9 cellular contexts compared by ENCODE assay signal in the genomic region with DNA sequence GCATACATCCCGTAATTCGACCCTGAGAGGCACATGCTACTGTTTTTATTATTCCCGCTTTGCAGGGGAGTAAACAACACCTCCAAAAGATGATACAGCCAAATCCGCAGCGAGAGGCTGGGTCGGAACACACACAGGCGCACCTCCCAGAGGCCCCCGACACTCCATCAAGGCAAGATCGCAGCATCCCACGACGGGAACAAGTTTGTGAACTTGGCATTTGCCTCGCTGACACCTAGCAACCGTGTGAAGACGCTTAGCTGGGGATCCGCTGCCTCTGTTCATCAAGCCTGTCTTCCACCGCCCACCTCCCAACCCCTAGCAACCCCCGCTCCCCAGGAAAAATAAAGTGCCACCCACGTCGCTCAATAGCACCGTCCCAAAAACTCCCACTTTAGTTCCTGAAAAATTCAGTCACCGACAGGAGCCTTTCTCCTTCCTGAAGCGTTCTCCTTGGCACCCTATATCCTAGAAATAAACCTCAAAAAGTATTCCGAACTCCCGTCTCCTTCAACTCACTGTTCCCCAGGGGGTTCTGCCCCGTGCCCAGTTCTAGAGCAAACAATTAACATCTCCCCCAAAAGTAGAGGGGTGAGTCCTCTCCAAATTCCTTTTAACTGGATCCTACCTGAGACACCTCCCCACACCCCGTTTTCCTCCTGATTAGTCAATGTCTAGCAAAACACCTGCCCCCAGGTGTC. TPM values are rescaled to one million over a fixed set of nuclear protein-coding genes. Genes with fewer than 3 reads are reported as not detected.
DNase-seq lines count a peak whose midpoint lies in the region; ATAC-seq, FAIRE-seq and TF ChIP-seq lines count a peak whose summit lies in the region.
"Had no signal": no experiment of that assay in that cellular context is flagged by ENCODE, and none has a peak within 500 bp of the region (broad histone marks: within the 10 kb centered on the region; RNA-seq: fewer than 3 reads in every experiment).

No MANE protein-coding gene starts in this region.

- peaks cover 3% of the 10 kb centered on the region for H3K9me3 Mint-ChIP-seq in glutamatergic neuron (ENCODE audit: unreplicated experiment)
- H3K9me3 Mint-ChIP-seq: activated CD4-positive, alpha-beta memory T cell treated with anti-CD3 and anti-CD28 coated beads, Interleukin-2, amount 10 ng/mL, durations not matched to agents 7 days and 5 days had no signal

- no peak overlapping the region for H3K4me3 ChIP-seq in HepG2 (replicated peaks in 1 of 3; ENCODE audit: insufficient read depth in 1 of 3, low read depth in 2 of 3, low read length in 3 of 3)
- H3K4me3 ChIP-seq in right lobe of liver: no peak overlapping the region

- intact Hi-C loops in HepG2 (cut with micrococcal nuclease; ENCODE audit: unreplicated experiment) (loop anchor here (5.0 kb wide), 1 partner anchor 606 kb away; no protein-coding TSS in a partner anchor), right lobe of liver (cut with DNase I) (no loop called here)

- H3K4me1 Mint-ChIP-seq in glutamatergic neuron (ENCODE audit: low read depth, unreplicated experiment): no peaks in the 10 kb centered on the region

- H3K36me3 ChIP-seq in HepG2 (replicated peaks in 1 of 2; ENCODE audit: control insufficient read depth in 1 of 2, insufficient read depth in 2 of 2, low read length in 2 of 2) (no peaks in the 10 kb centered on the region), right lobe of liver (no peaks in the 10 kb centered on the region)

- H3K27me3 ChIP-seq in HepG2 (ENCODE audit: control insufficient read depth in 1 of 2, insufficient read depth in 2 of 2, low read length in 2 of 2) (no peaks in the 10 kb centered on the region; a peak in 1 of 5 replicates), right lobe of liver (no peaks in the 10 kb centered on the region)

- no peak for FAIRE-seq in HepG2 (lab: Jason Lieb, UNC)

- no peak for TF ChIP-seq RAD21 in HepG2 (CRISPR knock-in tag; IDR thresholded peaks at IDR 0.05)

- CTCF ChIA-PET in HepG2 (lab: Yijun Ruan, JAX; ENCODE audit: low intra/inter-chr PET ratio, low total read pairs): no interaction called here

- no peaks in the 10 kb centered on the region for H3K36me3 Mint-ChIP-seq in glutamatergic neuron (ENCODE audit: unreplicated experiment)

- ATAC-seq in HepG2: no peak
- no peak for ATAC-seq in right lobe of liver

- H3K79me2 ChIP-seq in HepG2 (ENCODE audit: insufficient read depth, low read length): no peaks in the 10 kb centered on the region

- TF ChIP-seq CTCF in HepG2 (CRISPR knock-in tag; IDR thresholded peaks at IDR 0.05): no peak
- no peak for TF ChIP-seq CTCF in right lobe of liver (IDR thresholded peaks at IDR 0.05)
- no peak for TF ChIP-seq CTCF in glutamatergic neuron (IDR thresholded peaks at IDR 0.05; ENCODE audit: partially characterized antibody, unreplicated experiment)

- H2AFZ ChIP-seq in HepG2 (ENCODE audit: low read length): no peak overlapping the region

- no peak overlapping the region for H3K27ac Mint-ChIP-seq in glutamatergic neuron (ENCODE audit: unreplicated experiment)
- H3K27ac Mint-ChIP-seq: activated CD4-positive, alpha-beta memory T cell treated with anti-CD3 and anti-CD28 coated beads, Interleukin-2, amount 10 ng/mL, durations not matched to agents 7 days and 5 days had no signal

- BruUV-seq in HepG2 (replicated peaks; lab: Mats Ljungman, UMichigan): TSS peak; percentile 59

- H3K4me1 ChIP-seq in HepG2 (ENCODE audit: insufficient read depth, low read length): peaks cover 36% of the 10 kb centered on the region
- H3K4me1 ChIP-seq in right lobe of liver: peaks cover 0 to 3% (median 0%) of the 10 kb centered on the region in 4 donors

- peak overlapping the region; percentile 41 for H3K4me3 Mint-ChIP-seq in glutamatergic neuron (ENCODE audit: unreplicated experiment)
- H3K4me3 Mint-ChIP-seq: activated CD4-positive, alpha-beta memory T cell treated with anti-CD3 and anti-CD28 coated beads, Interleukin-2, amount 10 ng/mL, durations not matched to agents 7 days and 5 days had no signal

- H3K27me3 Mint-ChIP-seq in glutamatergic neuron (ENCODE audit: unreplicated experiment): peaks cover 3% of the 10 kb centered on the region

- H4K20me1 ChIP-seq in HepG2 (ENCODE audit: insufficient read depth, low read length): no peaks in the 10 kb centered on the region

- POLR2A ChIA-PET in HepG2 (lab: Yijun Ruan, JAX): interaction anchor here (3.6 kb wide), 1 partner anchor 15 kb away, joined by 28 read pairs; no protein-coding TSS in a partner anchor

- TF ChIP-seq EP300 in HepG2 (IDR thresholded peaks at IDR 0.05; ENCODE audit: low read depth in 2 of 2, low read length in 2 of 2): no peak
- no peak for TF ChIP-seq EP300 in HepG2 (CRISPR knock-in tag; IDR thresholded peaks at IDR 0.05; ENCODE audit: borderline replicate concordance)

- H3K4me2 ChIP-seq in HepG2 (ENCODE audit: low read depth, low read length): no peak overlapping the region

- in situ Hi-C loops in HepG2 (cut with HindIII; ENCODE audit: extremely low pct_ligation_motif_present, low pct_unique_long_range_greater_than_20kb): no loop called here

- WGBS in HepG2 (ENCODE audit: low lambda C conversion rate): 87% methylated on average over 25 of the region's 26 CpGs
- 61% methylated on average over 14 of the region's 26 CpGs for WGBS in right lobe of liver (ENCODE audit: insufficient coverage, low coverage, low lambda C conversion rate, missing lambda C conversion rate)

- no peaks in the 10 kb centered on the region for H3K9me3 ChIP-seq in HepG2 (ENCODE audit: low read length)
- no peaks in the 10 kb centered on the region for H3K9me3 ChIP-seq in right lobe of liver

- no peak overlapping the region for H3K9ac ChIP-seq in HepG2 (ENCODE audit: insufficient read depth, low read depth, low read length)

- H3K27ac ChIP-seq in HepG2 (ENCODE audit: extremely low read length, insufficient read depth, low read length) (no peak overlapping the region), right lobe of liver (no peak overlapping the region), temporal lobe (ENCODE audit: low read depth, low read length) (peak overlapping the region; percentile 52)

- DNase-seq in HepG2 (ENCODE audit: low spot score): no peak
- no peak for DNase-seq in right lobe of liver
- no peak for DNase-seq in glutamatergic neuron
- DNase-seq in NCI-H345 treated with DMSO at 0.1 percent for 48 hours (lab: John Stamatoyannopoulos, UW; ENCODE audit: unreplicated experiment): no peak
- DNase-seq in iPS-NIHi7 (ENCODE audit: extremely low spot score): no peak
- DNase-seq: activated CD4-positive, alpha-beta memory T cell treated with anti-CD3 and anti-CD28 coated beads, Interleukin-2, amount 10 ng/mL, durations not matched to agents 7 days and 5 days; NCI-H524 treated with DMSO at 0.1 percent for 48 hours had no signal

- TF ChIP-seq POLR2A in HepG2 (IDR thresholded peaks at IDR 0.05; ENCODE audit: insufficient read depth in 1 of 2, low read depth in 2 of 2, low read length in 2 of 2) (no peak), right lobe of liver (IDR thresholded peaks at IDR 0.05) (no peak)

RNA-seq across cellular contexts. Expression of a gene that starts 1.7 kb away (rescaled TPM):
- total RNA-seq in HepG2 (2016; rRNA removed; fragmentation: Illumina TruSeq; extraction: Trizol) (1.4 and 1.7 TPM in 2 replicates), right lobe of liver (1 to 10 TPM; 1.3 to 3.7 (median 2.3) TPM), glutamatergic neuron (ENCODE audit: unreplicated experiment) (8.0 TPM), temporal lobe (7.4 TPM)
- total RNA-seq in HepG2 (2016; cell fraction: cytosol; rRNA removed; fragmentation: Illumina TruSeq; extraction: Trizol; ENCODE audit: low read depth): 1.3 and 2.3 TPM in 2 replicates
- 1.3 and 1.7 TPM in 2 replicates for total RNA-seq in HepG2 (2016; cell fraction: insoluble cytoplasmic fraction; rRNA removed; fragmentation: Illumina TruSeq; extraction: Trizol)
- 2.6 and 3.1 TPM in 2 replicates for total RNA-seq in HepG2 (2016; cell fraction: membrane; rRNA removed; fragmentation: Illumina TruSeq; extraction: Trizol)
- total RNA-seq in HepG2 (2016; cell fraction: nucleus; rRNA removed; fragmentation: Illumina TruSeq; extraction: Trizol): 1.5 TPM in 2 replicates
- 3.3 and 3.9 TPM in 2 replicates for polyA plus RNA-seq in HepG2 (2011; rRNA removed)
- polyA plus RNA-seq in HepG2 (2011; cell fraction: cytosol; rRNA removed): 3.1 and 3.7 TPM in 2 replicates
- 6.7 and 7.8 TPM in 2 replicates for polyA plus RNA-seq in HepG2 (2011; cell fraction: nucleus; rRNA removed)
- 2.6 and 4.5 TPM in 2 replicates for polyA plus RNA-seq in HepG2 (2012)
- polyA plus RNA-seq in HepG2 (2016; cell fraction: cytosol; fragmentation: Illumina TruSeq; extraction: Trizol; ENCODE audit: low read depth): 7.6 and 10.4 TPM in 2 replicates
- 3.9 and 5.5 TPM in 2 replicates for polyA plus RNA-seq in HepG2 (2016; cell fraction: insoluble cytoplasmic fraction; fragmentation: Illumina TruSeq; extraction: Trizol; ENCODE audit: low read depth)
- 6.5 and 9.8 TPM in 2 replicates for polyA plus RNA-seq in HepG2 (2016; cell fraction: membrane; fragmentation: Illumina TruSeq; extraction: Trizol; ENCODE audit: low read depth)
- polyA plus RNA-seq in HepG2 (2016; cell fraction: nucleus; fragmentation: Illumina TruSeq; extraction: Trizol; ENCODE audit: insufficient read depth, low read depth): 7.6 and 8.6 TPM in 2 replicates
- 1.2 TPM in 1 of 2 replicates, not detected in the other for polyA minus RNA-seq in HepG2 (2011; rRNA and poly(A)+ RNA removed; ENCODE audit: low replicate concordance)
- 1.2 and 1.7 TPM in 2 replicates for polyA minus RNA-seq in HepG2 (2011; cell fraction: cytosol; rRNA and poly(A)+ RNA removed)
- 1.1 and 1.2 TPM in 2 replicates for polyA minus RNA-seq in HepG2 (2011; cell fraction: nucleus; rRNA and poly(A)+ RNA removed)
- total RNA-seq: M059J had no signal

RNA-seq across cellular contexts. Expression of a gene that starts 20.4 kb away (rescaled TPM):
- total RNA-seq in HepG2 (2016; rRNA removed; fragmentation: Illumina TruSeq; extraction: Trizol): 0.97 and 1.2 TPM in 2 replicates
- 0.61 and 0.62 TPM in 2 replicates for total RNA-seq in HepG2 (2016; cell fraction: cytosol; rRNA removed; fragmentation: Illumina TruSeq; extraction: Trizol; ENCODE audit: low read depth)
- total RNA-seq in HepG2 (2016; cell fraction: insoluble cytoplasmic fraction; rRNA removed; fragmentation: Illumina TruSeq; extraction: Trizol): 1.0 and 1.1 TPM in 2 replicates
- total RNA-seq in HepG2 (2016; cell fraction: membrane; rRNA removed; fragmentation: Illumina TruSeq; extraction: Trizol): 1.3 and 1.6 TPM in 2 replicates
- total RNA-seq in HepG2 (2016; cell fraction: nucleus; rRNA removed; fragmentation: Illumina TruSeq; extraction: Trizol): 0.56 and 0.94 TPM in 2 replicates
- polyA plus RNA-seq in HepG2 (2011; rRNA removed): 1.8 and 2.9 TPM in 2 replicates
- polyA plus RNA-seq in HepG2 (2011; cell fraction: cytosol; rRNA removed): 1.7 and 2.2 TPM in 2 replicates
- polyA plus RNA-seq in HepG2 (2011; cell fraction: nucleus; rRNA removed): 2.6 and 3.2 TPM in 2 replicates
- 1.3 and 1.7 TPM in 2 replicates for polyA plus RNA-seq in HepG2 (2012)
- polyA plus RNA-seq in HepG2 (2016; cell fraction: cytosol; fragmentation: Illumina TruSeq; extraction: Trizol; ENCODE audit: low read depth): 0.97 and 1.5 TPM in 2 replicates
- polyA plus RNA-seq in HepG2 (2016; cell fraction: insoluble cytoplasmic fraction; fragmentation: Illumina TruSeq; extraction: Trizol; ENCODE audit: low read depth): 1.7 and 2.5 TPM in 2 replicates
- 1.8 and 1.9 TPM in 2 replicates for polyA plus RNA-seq in HepG2 (2016; cell fraction: membrane; fragmentation: Illumina TruSeq; extraction: Trizol; ENCODE audit: low read depth)
- 1.9 and 2.0 TPM in 2 replicates for polyA plus RNA-seq in HepG2 (2016; cell fraction: nucleus; fragmentation: Illumina TruSeq; extraction: Trizol; ENCODE audit: insufficient read depth, low read depth)
- polyA minus RNA-seq in HepG2 (2011; rRNA and poly(A)+ RNA removed; ENCODE audit: low replicate concordance): 0.35 and 2.3 TPM in 2 replicates
- 1.7 and 1.8 TPM in 2 replicates for polyA minus RNA-seq in HepG2 (2011; cell fraction: cytosol; rRNA and poly(A)+ RNA removed)
- polyA minus RNA-seq in HepG2 (2011; cell fraction: nucleus; rRNA and poly(A)+ RNA removed): 0.64 and 0.75 TPM in 2 replicates
- 1 to 10 TPM in 1 of 6 experiments, under 1 TPM in 1, not detected in 4; 0.19 to 1.6 TPM for total RNA-seq in right lobe of liver
- 47.1 TPM for total RNA-seq in glutamatergic neuron (ENCODE audit: unreplicated experiment)
- 21.4 TPM for total RNA-seq in temporal lobe
- total RNA-seq: activated CD4-positive, alpha-beta memory T cell treated with anti-CD3 and anti-CD28 coated beads, Interleukin-2, amount 10 ng/mL, durations not matched to agents 7 days and 5 days had no signal

RNA-seq across cellular contexts. Expression of a gene that starts 39.0 kb away (rescaled TPM):
- total RNA-seq in HepG2 (2016; rRNA removed; fragmentation: Illumina TruSeq; extraction: Trizol) (25.0 and 41.6 TPM in 2 replicates), right lobe of liver (10 to 100 TPM; 13.5 to 29.5 (median 19.6) TPM), glutamatergic neuron (ENCODE audit: unreplicated experiment) (40.8 TPM), temporal lobe (15.0 TPM)
- total RNA-seq in HepG2 (2016; cell fraction: cytosol; rRNA removed; fragmentation: Illumina TruSeq; extraction: Trizol; ENCODE audit: low read depth): 28.6 and 43.2 TPM in 2 replicates
- 19.6 and 44.5 TPM in 2 replicates for total RNA-seq in HepG2 (2016; cell fraction: insoluble cytoplasmic fraction; rRNA removed; fragmentation: Illumina TruSeq; extraction: Trizol)
- total RNA-seq in HepG2 (2016; cell fraction: membrane; rRNA removed; fragmentation: Illumina TruSeq; extraction: Trizol): 45.1 and 60.0 TPM in 2 replicates
- 30.3 and 32.7 TPM in 2 replicates for total RNA-seq in HepG2 (2016; cell fraction: nucleus; rRNA removed; fragmentation: Illumina TruSeq; extraction: Trizol)
- 33.6 and 34.2 TPM in 2 replicates for polyA plus RNA-seq in HepG2 (2011; rRNA removed)
- polyA plus RNA-seq in HepG2 (2011; cell fraction: cytosol; rRNA removed): 39.9 and 48.2 TPM in 2 replicates
- polyA plus RNA-seq in HepG2 (2011; cell fraction: nucleus; rRNA removed): 22.1 and 24.0 TPM in 2 replicates
- 18.4 and 30.9 TPM in 2 replicates for polyA plus RNA-seq in HepG2 (2012)
- 41.4 and 52.9 TPM in 2 replicates for polyA plus RNA-seq in HepG2 (2016; cell fraction: cytosol; fragmentation: Illumina TruSeq; extraction: Trizol; ENCODE audit: low read depth)
- 27.9 and 37.1 TPM in 2 replicates for polyA plus RNA-seq in HepG2 (2016; cell fraction: insoluble cytoplasmic fraction; fragmentation: Illumina TruSeq; extraction: Trizol; ENCODE audit: low read depth)
- 50.5 and 57.8 TPM in 2 replicates for polyA plus RNA-seq in HepG2 (2016; cell fraction: membrane; fragmentation: Illumina TruSeq; extraction: Trizol; ENCODE audit: low read depth)
- polyA plus RNA-seq in HepG2 (2016; cell fraction: nucleus; fragmentation: Illumina TruSeq; extraction: Trizol; ENCODE audit: insufficient read depth, low read depth): 65.1 and 70.7 TPM in 2 replicates
- 38.4 and 71.1 TPM in 2 replicates for polyA minus RNA-seq in HepG2 (2011; rRNA and poly(A)+ RNA removed; ENCODE audit: low replicate concordance)
- polyA minus RNA-seq in HepG2 (2011; cell fraction: cytosol; rRNA and poly(A)+ RNA removed): 13.8 and 15.1 TPM in 2 replicates
- polyA minus RNA-seq in HepG2 (2011; cell fraction: nucleus; rRNA and poly(A)+ RNA removed): 8.5 and 9.3 TPM in 2 replicates
